Comparison of ENCODE assay signal across 29 cellular contexts in genomic region chr17:79455636-79456035, GRCh38.
DNase-seq lines count a peak whose midpoint lies in the region; ATAC-seq, FAIRE-seq and TF ChIP-seq lines count a peak whose summit lies in the region.
"Had no signal": no experiment of that assay in that cellular context is flagged by ENCODE, and none has a peak within 500 bp of the region (broad histone marks: within the 10 kb centered on the region; RNA-seq: fewer than 3 reads in every experiment).

No MANE protein-coding gene starts in this region.

- H4K20me1 ChIP-seq in BLaER1 = no peaks in the 10 kb centered on the region
- H4K20me1 ChIP-seq in neural progenitor cell (ENCODE audit: low read depth) = no peaks in the 10 kb centered on the region

- no peak overlapping the region for H3K4me3 Mint-ChIP-seq in activated T-helper 1 cell treated with anti-CD3 and anti-CD28 coated beads, Interleukin-12 subunit alpha, Interleukin-12 subunit beta, Interleukin-2, Interleukin-4 antibody, amounts not matched to agents 30 ng/mL and 10 ng/mL and 1 ng/mL, durations not matched to agents 14 hours and 24 hours and 36 hours
- H3K4me3 Mint-ChIP-seq in neural progenitor cell (peak overlapping the region; percentile 21), progenitor cell of endocrine pancreas (ENCODE audit: low read depth) (no peak overlapping the region)
- H3K4me3 Mint-ChIP-seq: B cell; CD14-positive monocyte; CD4-positive, alpha-beta memory T cell; CD8-positive, alpha-beta memory T cell had no signal

- no peaks in the 10 kb centered on the region for H3K36me3 Mint-ChIP-seq in activated T-helper 1 cell treated with anti-CD3 and anti-CD28 coated beads, Interleukin-12 subunit alpha, Interleukin-12 subunit beta, Interleukin-2, Interleukin-4 antibody, amounts not matched to agents 30 ng/mL and 10 ng/mL and 1 ng/mL, durations not matched to agents 14 hours and 24 hours and 36 hours (ENCODE audit: low read depth)
- H3K36me3 Mint-ChIP-seq in neural progenitor cell = no peaks in the 10 kb centered on the region
- no peaks in the 10 kb centered on the region for H3K36me3 Mint-ChIP-seq in progenitor cell of endocrine pancreas (ENCODE audit: insufficient read depth)
- H3K36me3 Mint-ChIP-seq: CD14-positive monocyte; CD4-positive, alpha-beta memory T cell; CD4-positive, CD25-positive, alpha-beta regulatory T cell; CD8-positive, alpha-beta memory T cell had no signal

- no peak for ATAC-seq in GM19463 (IDR thresholded peaks at IDR 0.05; ENCODE audit: unreplicated experiment)
- ATAC-seq in GM18867 (IDR thresholded peaks at IDR 0.05; ENCODE audit: unreplicated experiment) = no peak
- ATAC-seq: A549, GM12878 had no signal

- H3K27me3 ChIP-seq in BLaER1 (no peaks in the 10 kb centered on the region), neural progenitor cell (no peaks in the 10 kb centered on the region)

- H3K4me1 Mint-ChIP-seq in activated T-helper 1 cell treated with anti-CD3 and anti-CD28 coated beads, Interleukin-12 subunit alpha, Interleukin-12 subunit beta, Interleukin-2, Interleukin-4 antibody, amounts not matched to agents 30 ng/mL and 10 ng/mL and 1 ng/mL, durations not matched to agents 14 hours and 24 hours and 36 hours (ENCODE audit: low read depth) = no peaks in the 10 kb centered on the region
- H3K4me1 Mint-ChIP-seq in neural progenitor cell = peaks cover 9% of the 10 kb centered on the region
- H3K4me1 Mint-ChIP-seq in progenitor cell of endocrine pancreas (ENCODE audit: low read depth) = no peaks in the 10 kb centered on the region
- H3K4me1 Mint-ChIP-seq: B cell; CD14-positive monocyte; CD4-positive, alpha-beta memory T cell; CD4-positive, CD25-positive, alpha-beta regulatory T cell; CD8-positive, alpha-beta memory T cell had no signal

- no peak for FAIRE-seq in kidney (lab: Jason Lieb, UNC)
- FAIRE-seq: A549, G401.6, GM12878, GM12892, GM18507, GM19239 had no signal

- peaks cover 68% of the 10 kb centered on the region for H3K4me1 ChIP-seq in BLaER1
- no peaks in the 10 kb centered on the region for H3K4me1 ChIP-seq in neural progenitor cell
- no peaks in the 10 kb centered on the region for H3K4me1 ChIP-seq in kidney (ENCODE audit: control insufficient read depth in 1 of 2, insufficient read depth in 1 of 2, low read depth in 1 of 2, low read length in 2 of 2)

- no peak overlapping the region for H3K27ac ChIP-seq in BLaER1
- H3K27ac ChIP-seq in neural progenitor cell = no peak overlapping the region
- no peak overlapping the region for H3K27ac ChIP-seq in kidney (ENCODE audit: low read depth in 2 of 2, low read length in 2 of 2)
- H3K27ac ChIP-seq: 22Rv1 had no signal

- intact Hi-C loops in activated T-helper 1 cell treated with anti-CD3 and anti-CD28 coated beads, Interleukin-12 subunit alpha, Interleukin-12 subunit beta, Interleukin-2, Interleukin-4 antibody, amounts not matched to agents 30 ng/mL and 10 ng/mL and 1 ng/mL, durations not matched to agents 14 hours and 24 hours and 36 hours (cut with micrococcal nuclease) = no loop called here
- intact Hi-C loops in kidney (cut with DNase I) = no loop called here

- H3K4me2 ChIP-seq in BLaER1 (peak overlapping the region; percentile 73; the same call in 1 of the 2 replicates), neural progenitor cell (no peak overlapping the region)
- H3K4me2 ChIP-seq: A549 had no signal

- H3K27ac Mint-ChIP-seq in activated T-helper 1 cell treated with anti-CD3 and anti-CD28 coated beads, Interleukin-12 subunit alpha, Interleukin-12 subunit beta, Interleukin-2, Interleukin-4 antibody, amounts not matched to agents 30 ng/mL and 10 ng/mL and 1 ng/mL, durations not matched to agents 14 hours and 24 hours and 36 hours = peak overlapping the region; percentile 8
- H3K27ac Mint-ChIP-seq in neural progenitor cell (peak overlapping the region; percentile 22), progenitor cell of endocrine pancreas (peak overlapping the region; percentile 7)
- H3K27ac Mint-ChIP-seq: B cell; CD14-positive monocyte; CD4-positive, alpha-beta memory T cell; CD4-positive, CD25-positive, alpha-beta regulatory T cell; CD8-positive, alpha-beta memory T cell had no signal

- no peaks in the 10 kb centered on the region for H3F3A ChIP-seq in neural progenitor cell (ENCODE audit: low read depth)

- no peaks in the 10 kb centered on the region for H3K79me2 ChIP-seq in neural progenitor cell (ENCODE audit: low read depth)

- no peaks in the 10 kb centered on the region for H3K9me3 Mint-ChIP-seq in activated T-helper 1 cell treated with anti-CD3 and anti-CD28 coated beads, Interleukin-12 subunit alpha, Interleukin-12 subunit beta, Interleukin-2, Interleukin-4 antibody, amounts not matched to agents 30 ng/mL and 10 ng/mL and 1 ng/mL, durations not matched to agents 14 hours and 24 hours and 36 hours
- H3K9me3 Mint-ChIP-seq in neural progenitor cell = no peaks in the 10 kb centered on the region
- no peaks in the 10 kb centered on the region for H3K9me3 Mint-ChIP-seq in progenitor cell of endocrine pancreas (ENCODE audit: low read depth)

- no peak for DNase-seq in activated T-helper 1 cell treated with anti-CD3 and anti-CD28 coated beads, Interleukin-12 subunit alpha, Interleukin-12 subunit beta, Interleukin-2, Interleukin-4 antibody, amounts not matched to agents 30 ng/mL and 10 ng/mL and 1 ng/mL, durations not matched to agents 14 hours and 24 hours and 36 hours (ENCODE audit: low spot score)
- DNase-seq in neural progenitor cell (ENCODE audit: low spot score) (no peak), progenitor cell of endocrine pancreas (ENCODE audit: low spot score, unreplicated experiment) (no peak), kidney (no peak), GDM1 (lab: John Stamatoyannopoulos, UW) (no peak)
- DNase-seq: AML-193; C1 segment of cervical spinal cord; CD4-positive, alpha-beta memory T cell; CD4-positive, CD25-positive, alpha-beta regulatory T cell; CD8-positive, alpha-beta memory T cell; COR-L47; DMS 273 treated with DMSO at 0.1 percent for 48 hours; DMS153; DMS53; DMS79; DND-41; EL had no signal

- H3K36me3 ChIP-seq in BLaER1 (no peaks in the 10 kb centered on the region), neural progenitor cell (no peaks in the 10 kb centered on the region), kidney (ENCODE audit: control insufficient read depth in 1 of 2, insufficient read depth in 2 of 2, low read length in 2 of 2) (no peaks in the 10 kb centered on the region)

- H3K9me3 ChIP-seq in BLaER1 (no peaks in the 10 kb centered on the region), neural progenitor cell (ENCODE audit: low read depth) (no peaks in the 10 kb centered on the region), kidney (ENCODE audit: control insufficient read depth in 1 of 2, low read length in 2 of 2) (no peaks in the 10 kb centered on the region)
- H3K9me3 ChIP-seq: A549 had no signal

- H3K4me3 ChIP-seq in BLaER1 = no peak overlapping the region
- no peak overlapping the region for H3K4me3 ChIP-seq in neural progenitor cell
- H3K4me3 ChIP-seq in kidney (ENCODE audit: low read length in 2 of 2) = no peak overlapping the region
- H3K4me3 ChIP-seq: A549, GM12878 had no signal

- H2AFZ ChIP-seq in neural progenitor cell (replicated peaks) = no peak overlapping the region

- H3K9ac ChIP-seq in BLaER1 = no peak overlapping the region
- no peak overlapping the region for H3K9ac ChIP-seq in neural progenitor cell
- H3K9ac ChIP-seq in kidney (ENCODE audit: low read length in 2 of 2) = no peak overlapping the region

- no peaks in the 10 kb centered on the region for H3K27me3 Mint-ChIP-seq in activated T-helper 1 cell treated with anti-CD3 and anti-CD28 coated beads, Interleukin-12 subunit alpha, Interleukin-12 subunit beta, Interleukin-2, Interleukin-4 antibody, amounts not matched to agents 30 ng/mL and 10 ng/mL and 1 ng/mL, durations not matched to agents 14 hours and 24 hours and 36 hours (ENCODE audit: insufficient read depth)
- H3K27me3 Mint-ChIP-seq in neural progenitor cell (ENCODE audit: insufficient read depth, low read depth) = peaks cover 7% of the 10 kb centered on the region
- peaks cover 36% of the 10 kb centered on the region for H3K27me3 Mint-ChIP-seq in progenitor cell of endocrine pancreas

- TF ChIP-seq CTCF in neural progenitor cell (IDR thresholded peaks at IDR 0.05) (no peak), progenitor cell of endocrine pancreas (IDR thresholded peaks at IDR 0.05; ENCODE audit: unreplicated experiment) (no peak), kidney (IDR thresholded peaks at IDR 0.05; ENCODE audit: borderline replicate concordance, extremely low read depth, insufficient read depth) (no peak)
